ENCODE assay signal across 11 cellular contexts in genomic region chr10:87961314-87961713, GRCh38.
DNase-seq lines count a peak whose midpoint lies in the region; ATAC-seq and TF ChIP-seq lines count a peak whose summit lies in the region.
"Had no signal": no experiment of that assay in that cellular context is flagged by ENCODE, and none has a peak within 500 bp of the region (broad histone marks: within the 10 kb centered on the region; RNA-seq: fewer than 3 reads in every experiment).

No MANE protein-coding gene starts in this region.

- no peaks in the 10 kb centered on the region for H3F3A ChIP-seq in GM23338 (replicated peaks; ENCODE audit: low read depth)

- peaks cover 6% of the 10 kb centered on the region; the same call in 2 of the 3 replicates for H3K4me1 Mint-ChIP-seq in GM23338
- H3K4me1 Mint-ChIP-seq in stimulated activated naive B cell treated with anti-CD40 and anti-IgM and Interleukin-4, amounts not matched to agents 10 μg/mL and 1 μg/mL and 100 μg/mL, for 72 hours = peaks cover 6 to 10% of the 10 kb centered on the region in 2 donors

- H3K27ac Mint-ChIP-seq in GM23338 = peak overlapping the region; percentile 57
- peak overlapping the region; percentile 38 for H3K27ac Mint-ChIP-seq in stimulated activated naive B cell treated with anti-CD40 and anti-IgM and Interleukin-4, amounts not matched to agents 10 μg/mL and 1 μg/mL and 100 μg/mL, for 72 hours
- H3K27ac Mint-ChIP-seq: T-helper 2 cell treated with Interferon-gamma antibody and Interleukin-4, amounts not matched to agents 5 μg/mL and 100 μg/mL, for 36 hours had no signal

- no peaks in the 10 kb centered on the region for H4K20me1 ChIP-seq in GM23338 (replicated peaks; ENCODE audit: insufficient read depth)

- no peaks in the 10 kb centered on the region for H3K9me2 ChIP-seq in GM23338 (ENCODE audit: insufficient read depth)

- H3K4me1 ChIP-seq in GM23338 (ENCODE audit: insufficient read depth) = peaks cover 7% of the 10 kb centered on the region; the same call in 1 of the 2 replicates

- intact Hi-C loops in left ventricle myocardium superior (cut with micrococcal nuclease) (no loop called here), sciatic nerve (cut with DNase I) (no loop called here)

- no peak overlapping the region for H3K4me3 Mint-ChIP-seq in GM23338
- H3K4me3 Mint-ChIP-seq in stimulated activated naive B cell treated with anti-CD40 and anti-IgM and Interleukin-4, amounts not matched to agents 10 μg/mL and 1 μg/mL and 100 μg/mL, for 72 hours = no peak overlapping the region
- H3K4me3 Mint-ChIP-seq: T-helper 2 cell treated with Interferon-gamma antibody and Interleukin-4, amounts not matched to agents 5 μg/mL and 100 μg/mL, for 36 hours had no signal

- H3K79me2 ChIP-seq in GM23338 (replicated peaks; ENCODE audit: insufficient read depth) = no peaks in the 10 kb centered on the region

- no peaks in the 10 kb centered on the region for H3K9me3 Mint-ChIP-seq in GM23338
- H3K9me3 Mint-ChIP-seq in stimulated activated naive B cell treated with anti-CD40 and anti-IgM and Interleukin-4, amounts not matched to agents 10 μg/mL and 1 μg/mL and 100 μg/mL, for 72 hours = peaks cover 0 to 2% of the 10 kb centered on the region in 2 donors
- H3K9me3 Mint-ChIP-seq: T-helper 2 cell treated with Interferon-gamma antibody and Interleukin-4, amounts not matched to agents 5 μg/mL and 100 μg/mL, for 36 hours had no signal

- H2AFZ ChIP-seq in GM23338 = no peak overlapping the region

- no peaks in the 10 kb centered on the region for H3K27me3 ChIP-seq in GM23338 (ENCODE audit: insufficient read depth)

- H3K27me3 Mint-ChIP-seq in GM23338 (ENCODE audit: insufficient read depth, low read depth, poor library complexity) = no peaks in the 10 kb centered on the region
- H3K27me3 Mint-ChIP-seq in stimulated activated naive B cell treated with anti-CD40 and anti-IgM and Interleukin-4, amounts not matched to agents 10 μg/mL and 1 μg/mL and 100 μg/mL, for 72 hours = no peaks in the 10 kb centered on the region

- ATAC-seq in GM23338 = no peak
- peak; percentile 77 for ATAC-seq in left ventricle myocardium superior
- no peak for ATAC-seq in stimulated activated naive B cell treated with anti-CD40 and anti-IgM and Interleukin-4, amounts not matched to agents 10 μg/mL and 1 μg/mL and 100 μg/mL, for 72 hours (replicated peaks)
- ATAC-seq in GM18519 (IDR thresholded peaks at IDR 0.05; ENCODE audit: low FRiP score, unreplicated experiment) = no peak
- no peak for ATAC-seq in sciatic nerve

- H3K4me2 ChIP-seq in GM23338 = no peak overlapping the region

- H3K4me3 ChIP-seq in GM23338 = no peak overlapping the region

- H3K27ac ChIP-seq in GM23338 (ENCODE audit: low read depth) = 0 out of 2 replicates have a peak overlapping the region, but pooled peaks have one; percentile 10

- TF ChIP-seq CTCF in GM23338 (conservative IDR thresholded peaks at IDR 0.05; ENCODE audit: low read depth in 2 of 2) = no peak

- peaks cover 38% of the 10 kb centered on the region; the same call in 2 of the 3 replicates for H3K36me3 Mint-ChIP-seq in GM23338 (ENCODE audit: low read depth)
- peaks cover 26 to 39% of the 10 kb centered on the region in 2 donors for H3K36me3 Mint-ChIP-seq in stimulated activated naive B cell treated with anti-CD40 and anti-IgM and Interleukin-4, amounts not matched to agents 10 μg/mL and 1 μg/mL and 100 μg/mL, for 72 hours

- H3K36me3 ChIP-seq in GM23338 (ENCODE audit: insufficient read depth) = no peaks in the 10 kb centered on the region; the same call in 1 of the 2 replicates

- no peak for DNase-seq in GM23338 (ENCODE audit: low spot score)
- DNase-seq in amniotic epithelial cell (ENCODE audit: low read depth) = peak; percentile 25
- DNase-seq in left ventricle myocardium superior = no peak
- DNase-seq in stimulated activated naive B cell treated with anti-CD40 and anti-IgM and Interleukin-4, amounts not matched to agents 10 μg/mL and 1 μg/mL and 100 μg/mL, for 72 hours = no peak
- DNase-seq in sciatic nerve (ENCODE audit: low spot score) = no peak
- no peak for DNase-seq in effector CD4-positive, alpha-beta T cell
- no peak for DNase-seq in DMS153 treated with DMSO at 0.1 percent for 48 hours (lab: John Stamatoyannopoulos, UW; ENCODE audit: unreplicated experiment)
- DNase-seq: activated effector memory CD4-positive, alpha-beta T cell treated with anti-CD3 and anti-CD28 coated beads, Interleukin-2, amount 50 U/mL, for 16 hours; glutamatergic neuron had no signal

TF ChIP-seq in GM23338, 12 proteins besides CTCF, POLR2A, EP300 and RAD21 (continues in another document):
- TF ChIP-seq ZNF114 (CRISPR knock-in tag; IDR thresholded peaks at IDR 0.05) = no peak
- TF ChIP-seq, protein P1, sequence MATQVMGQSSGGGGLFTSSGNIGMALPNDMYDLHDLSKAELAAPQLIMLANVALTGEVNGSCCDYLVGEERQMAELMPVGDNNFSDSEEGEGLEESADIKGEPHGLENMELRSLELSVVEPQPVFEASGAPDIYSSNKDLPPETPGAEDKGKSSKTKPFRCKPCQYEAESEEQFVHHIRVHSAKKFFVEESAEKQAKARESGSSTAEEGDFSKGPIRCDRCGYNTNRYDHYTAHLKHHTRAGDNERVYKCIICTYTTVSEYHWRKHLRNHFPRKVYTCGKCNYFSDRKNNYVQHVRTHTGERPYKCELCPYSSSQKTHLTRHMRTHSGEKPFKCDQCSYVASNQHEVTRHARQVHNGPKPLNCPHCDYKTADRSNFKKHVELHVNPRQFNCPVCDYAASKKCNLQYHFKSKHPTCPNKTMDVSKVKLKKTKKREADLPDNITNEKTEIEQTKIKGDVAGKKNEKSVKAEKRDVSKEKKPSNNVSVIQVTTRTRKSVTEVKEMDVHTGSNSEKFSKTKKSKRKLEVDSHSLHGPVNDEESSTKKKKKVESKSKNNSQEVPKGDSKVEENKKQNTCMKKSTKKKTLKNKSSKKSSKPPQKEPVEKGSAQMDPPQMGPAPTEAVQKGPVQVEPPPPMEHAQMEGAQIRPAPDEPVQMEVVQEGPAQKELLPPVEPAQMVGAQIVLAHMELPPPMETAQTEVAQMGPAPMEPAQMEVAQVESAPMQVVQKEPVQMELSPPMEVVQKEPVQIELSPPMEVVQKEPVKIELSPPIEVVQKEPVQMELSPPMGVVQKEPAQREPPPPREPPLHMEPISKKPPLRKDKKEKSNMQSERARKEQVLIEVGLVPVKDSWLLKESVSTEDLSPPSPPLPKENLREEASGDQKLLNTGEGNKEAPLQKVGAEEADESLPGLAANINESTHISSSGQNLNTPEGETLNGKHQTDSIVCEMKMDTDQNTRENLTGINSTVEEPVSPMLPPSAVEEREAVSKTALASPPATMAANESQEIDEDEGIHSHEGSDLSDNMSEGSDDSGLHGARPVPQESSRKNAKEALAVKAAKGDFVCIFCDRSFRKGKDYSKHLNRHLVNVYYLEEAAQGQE (IDR thresholded peaks at IDR 0.05; ENCODE audit: unreplicated experiment) = no peak
- no peak for TF ChIP-seq JUNB (IDR thresholded peaks at IDR 0.05; ENCODE audit: unreplicated experiment)
- no peak for TF ChIP-seq CREB1 (CRISPR knock-in tag; IDR thresholded peaks at IDR 0.05; ENCODE audit: low read depth)
